In the genomic region with DNA sequence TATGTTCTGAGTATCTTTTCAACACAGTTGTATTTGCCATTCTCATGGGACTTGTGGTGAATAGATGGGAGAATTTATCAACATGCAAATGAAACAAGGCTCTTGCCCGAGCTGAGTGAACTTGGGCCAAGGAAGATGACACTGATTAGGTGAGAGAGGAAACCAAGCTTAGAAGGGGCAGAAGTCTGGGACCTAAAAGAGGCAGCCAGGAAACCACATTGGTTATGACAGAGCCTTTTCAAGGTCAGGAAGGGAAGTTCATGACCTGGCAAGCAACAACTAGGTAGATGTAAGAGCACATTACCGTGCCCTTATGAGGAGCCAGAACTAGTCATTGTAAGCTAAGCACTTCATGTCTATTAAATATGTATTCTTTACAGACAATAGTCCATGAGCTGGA, we compare ENCODE assay signal across 17 cellular contexts.
DNase-seq lines count a peak whose midpoint lies in the region; ATAC-seq, FAIRE-seq and TF ChIP-seq lines count a peak whose summit lies in the region.
"Had no signal": no experiment of that assay in that cellular context is flagged by ENCODE, and none has a peak within 500 bp of the region (broad histone marks: within the 10 kb centered on the region; RNA-seq: fewer than 3 reads in every experiment).

No MANE protein-coding gene starts in this region.

- ATAC-seq in GM19452 (IDR thresholded peaks at IDR 0.05; ENCODE audit: unreplicated experiment) = peak; percentile 73
- ATAC-seq in HG02885 (IDR thresholded peaks at IDR 0.05; ENCODE audit: poor library complexity, unreplicated experiment) = peak; percentile 81
- no peak for ATAC-seq in HG02678 (IDR thresholded peaks at IDR 0.05; ENCODE audit: unreplicated experiment)
- ATAC-seq: right lobe of liver, upper lobe of right lung had no signal

- H3K4me3 ChIP-seq in GM12865 (ENCODE audit: low read depth, low read length) = no peak overlapping the region
- H3K4me3 ChIP-seq: hepatocyte, right lobe of liver, upper lobe of right lung had no signal

- TF ChIP-seq CTCF in GM12865 (IDR thresholded peaks at IDR 0.05; ENCODE audit: insufficient read depth, low read depth, low read length, missing control alignments) = no peak

- peak; percentile 55 for DNase-seq in GM12865 (ENCODE audit: low read depth)
- DNase-seq in KG1 (lab: John Stamatoyannopoulos, UW) = peak; percentile 23
- DNase-seq in NCI-H345 treated with DMSO at 0.1 percent for 48 hours (lab: John Stamatoyannopoulos, UW; ENCODE audit: unreplicated experiment) = no peak
- no peak for DNase-seq in GM12892 (ENCODE audit: insufficient read length)
- no peak for DNase-seq in DMS53 (lab: John Stamatoyannopoulos, UW)
- DNase-seq: activated CD4-positive, CD25-positive, alpha-beta regulatory T cell; Calu3; MV-4-11; right lobe of liver; stimulated activated CD4-positive, alpha-beta T cell treated with anti-CD3 and anti-CD28 coated beads, Interleukin-2, amount 100 ng/mL, for 48 hours; upper lobe of right lung had no signal

- no peak for FAIRE-seq in GM12892 (lab: Jason Lieb, UNC)
- FAIRE-seq: bronchial epithelial cell, HTR-8/SVneo had no signal

- TF ChIP-seq POLR2A in GM12892 (IDR thresholded peaks at IDR 0.05; ENCODE audit: low read depth, low read length) = no peak

Comparison
In these comparisons a context has a peak if more than half of its experiments do, and no peak if none do; other contexts are left out.
1. DNase-seq: peak in GM12865 (single experiment) and KG1 (single experiment); none in NCI-H345 treated with DMSO at 0.1 percent for 48 hours (single experiment), GM12892 (single experiment) and DMS53 (single experiment).